Comparison of ENCODE assay signal across 12 cellular contexts in the genomic region with DNA sequence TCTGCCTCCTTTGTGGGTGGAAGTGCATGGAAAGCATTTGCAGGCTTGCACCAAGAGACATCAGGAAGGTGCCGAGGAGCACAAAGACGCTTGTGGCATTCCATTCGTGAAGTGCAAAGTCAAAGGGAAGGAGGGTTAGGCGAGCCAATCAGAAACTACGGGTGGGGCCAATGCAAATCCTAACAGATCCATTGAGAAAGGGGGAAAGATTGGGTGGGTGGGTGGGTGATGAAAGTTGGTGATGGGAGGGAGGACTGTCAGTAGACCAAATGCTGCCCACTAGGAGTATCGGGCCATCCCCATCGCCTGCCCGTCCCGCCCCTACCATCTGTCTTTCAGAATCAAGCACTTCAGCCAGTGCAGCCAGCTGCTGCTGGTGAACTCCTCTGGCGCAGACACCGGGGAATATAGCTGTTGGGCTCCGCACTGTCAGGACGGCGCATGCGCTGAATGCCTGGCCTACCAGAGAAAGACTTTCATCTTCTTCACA. TPM values are rescaled to one million over a fixed set of nuclear protein-coding genes. Genes with fewer than 3 reads are reported as not detected.
A peak's percentile ranks its signal among the peaks of the same experiment; 100 is the strongest.
DNase-seq lines count a peak whose midpoint lies in the region; ATAC-seq and TF ChIP-seq lines count a peak whose summit lies in the region.
"Had no signal": no experiment of that assay in that cellular context is flagged by ENCODE, and none has a peak within 500 bp of the region (broad histone marks: within the 10 kb centered on the region; RNA-seq: fewer than 3 reads in every experiment).

No MANE protein-coding gene starts in this region.

- BruUV-seq in Calu3 (replicated peaks; lab: Mats Ljungman, UMichigan), result no TSS peak

- H3K27me3 ChIP-seq in CD8-positive, alpha-beta T cell (ENCODE audit: insufficient read depth, low read length), result no peaks in the 10 kb centered on the region
- H3K27me3 ChIP-seq in gastroesophageal sphincter, result no peaks in the 10 kb centered on the region
- no peaks in the 10 kb centered on the region for H3K27me3 ChIP-seq in rectal smooth muscle tissue (ENCODE audit: control insufficient read depth, insufficient read depth, low read length)

- POLR2A ChIA-PET in CD8-positive, alpha-beta T cell (lab: Charles Lee), result no interaction called here

- H3K36me3 ChIP-seq in CD8-positive, alpha-beta T cell (ENCODE audit: insufficient read depth, low read length), result peaks cover 4% of the 10 kb centered on the region
- H3K36me3 ChIP-seq in gastroesophageal sphincter, result peaks cover 0 to 24% of the 10 kb centered on the region in 2 donors
- H3K36me3 ChIP-seq in rectal smooth muscle tissue (ENCODE audit: control insufficient read depth, insufficient read depth, low read length), result no peaks in the 10 kb centered on the region

- no peak overlapping the region for H3K27ac ChIP-seq in CD8-positive, alpha-beta T cell (ENCODE audit: low read depth, low read length)
- peak overlapping the region in 3 of 4 donors; percentile 26 to 66 (median 60) for H3K27ac ChIP-seq in gastroesophageal sphincter
- peak overlapping the region; percentile 45 for H3K27ac ChIP-seq in rectal smooth muscle tissue (ENCODE audit: low read depth, low read length)

- TF ChIP-seq POLR2A in gastroesophageal sphincter (IDR thresholded peaks at IDR 0.05), result no peak

- intact Hi-C loops in CD8-positive, alpha-beta T cell (cut with DNase I, micrococcal nuclease), result no loop called here
- intact Hi-C loops in Calu3 (cut with micrococcal nuclease; ENCODE audit: unreplicated experiment), result no loop called here
- intact Hi-C loops in activated CD4-positive, alpha-beta T cell treated with anti-CD3 and anti-CD28 coated beads, Interleukin-2, amount 10 ng/mL, durations not matched to agents 24 days and 14 days (cut with micrococcal nuclease), result no loop called here

- no peaks in the 10 kb centered on the region for H3K9me3 ChIP-seq in CD8-positive, alpha-beta T cell (ENCODE audit: low read length)
- H3K9me3 ChIP-seq in gastroesophageal sphincter, result no peaks in the 10 kb centered on the region

- WGBS in gastroesophageal sphincter (ENCODE audit: low coverage in 1 of 2), 2 donors, result 63 to 77% methylated on average over 3 to 11 of the region's 15 CpGs

- peaks cover 25% of the 10 kb centered on the region for H3K36me3 Mint-ChIP-seq in CD8-positive, alpha-beta T cell
- no peaks in the 10 kb centered on the region for H3K36me3 Mint-ChIP-seq in Calu3 (ENCODE audit: insufficient read depth, unreplicated experiment)
- peaks cover 19% of the 10 kb centered on the region for H3K36me3 Mint-ChIP-seq in activated CD4-positive, alpha-beta T cell treated with anti-CD3 and anti-CD28 coated beads, Interleukin-2, amount 10 ng/mL, durations not matched to agents 24 days and 14 days (ENCODE audit: low read depth)

- no peak for TF ChIP-seq CTCF in CD8-positive, alpha-beta T cell (IDR thresholded peaks at IDR 0.05)
- no peak for TF ChIP-seq CTCF in gastroesophageal sphincter (IDR thresholded peaks at IDR 0.05)
- no peak for TF ChIP-seq CTCF in Calu3 (IDR thresholded peaks at IDR 0.05; ENCODE audit: unreplicated experiment)

- H3K4me3 Mint-ChIP-seq in CD8-positive, alpha-beta T cell, result no peak overlapping the region
- H3K4me3 Mint-ChIP-seq in Calu3 (ENCODE audit: low read depth, unreplicated experiment), result no peak overlapping the region
- no peak overlapping the region for H3K4me3 Mint-ChIP-seq in activated CD4-positive, alpha-beta T cell treated with anti-CD3 and anti-CD28 coated beads, Interleukin-2, amount 10 ng/mL, durations not matched to agents 24 days and 14 days
- H3K4me3 Mint-ChIP-seq: activated CD8-positive, alpha-beta T cell treated with anti-CD3 and anti-CD28 coated beads, Interleukin-2, amount 10 ng/mL, durations not matched to agents 7 days and 5 days; CD14-positive monocyte had no signal

- H3K9me3 Mint-ChIP-seq in CD8-positive, alpha-beta T cell, result no peaks in the 10 kb centered on the region
- H3K9me3 Mint-ChIP-seq in Calu3 (ENCODE audit: low read depth, unreplicated experiment), result no peaks in the 10 kb centered on the region
- H3K9me3 Mint-ChIP-seq in activated CD4-positive, alpha-beta T cell treated with anti-CD3 and anti-CD28 coated beads, Interleukin-2, amount 10 ng/mL, durations not matched to agents 24 days and 14 days, result peaks cover 4% of the 10 kb centered on the region
- H3K9me3 Mint-ChIP-seq: CD14-positive monocyte had no signal

- peak in 1 of 7 experiments; percentile 34 for DNase-seq in CD8-positive, alpha-beta T cell
- DNase-seq in NCI-H2171 (lab: John Stamatoyannopoulos, UW) (peak; percentile 74), GM19238 (ENCODE audit: insufficient read length, low spot score) (no peak), Calu3 (no peak)
- no peak for DNase-seq in activated CD4-positive, alpha-beta T cell treated with anti-CD3 and anti-CD28 coated beads, Interleukin-2, amount 10 ng/mL, durations not matched to agents 24 days and 14 days
- DNase-seq in activated CD4-positive, alpha-beta T cell treated with anti-CD3 and anti-CD28 coated beads, Interleukin-2, amount 50 U/mL, for 4 hours, result no peak
- DNase-seq: activated CD8-positive, alpha-beta T cell treated with anti-CD3 and anti-CD28 coated beads, Interleukin-2, amount 10 ng/mL, durations not matched to agents 7 days and 5 days; hypothalamus; T-helper 2 cell had no signal

- peaks cover 5% of the 10 kb centered on the region for H3K4me1 ChIP-seq in CD8-positive, alpha-beta T cell (ENCODE audit: insufficient read depth, low read length)
- H3K4me1 ChIP-seq in gastroesophageal sphincter (peaks cover 0 to 10% (median 6%) of the 10 kb centered on the region in 3 donors), rectal smooth muscle tissue (ENCODE audit: control insufficient read depth, insufficient read depth, low read length) (no peaks in the 10 kb centered on the region)

- H3K4me3 ChIP-seq in CD8-positive, alpha-beta T cell (ENCODE audit: low read depth, low read length), result no peak overlapping the region
- H3K4me3 ChIP-seq in gastroesophageal sphincter, result peak overlapping the region in 1 of 2 donors; percentile 25
- H3K4me3 ChIP-seq in rectal smooth muscle tissue (ENCODE audit: low read length), result peak overlapping the region; percentile 15

- CTCF ChIA-PET in CD8-positive, alpha-beta T cell (lab: Charles Lee), result interaction anchor here (1.1 to 1.2 kb wide), 2 partner anchors 11 to 39 kb away, joined by 3 to 5 read pairs; no protein-coding TSS in a partner anchor
- CTCF ChIA-PET in Calu3 (lab: Charles Lee), result interaction anchor here (1.0 kb wide), 1 partner anchor 10 kb away, joined by 3 read pairs; no protein-coding TSS in a partner anchor

- no peak for TF ChIP-seq EP300 in gastroesophageal sphincter (IDR thresholded peaks at IDR 0.05)

- no peak overlapping the region for H3K9ac ChIP-seq in rectal smooth muscle tissue (ENCODE audit: low read length)

- peak overlapping the region; percentile 73 for H3K27ac Mint-ChIP-seq in CD8-positive, alpha-beta T cell
- H3K27ac Mint-ChIP-seq in Calu3 (ENCODE audit: unreplicated experiment), result no peak overlapping the region
- H3K27ac Mint-ChIP-seq in activated CD4-positive, alpha-beta T cell treated with anti-CD3 and anti-CD28 coated beads, Interleukin-2, amount 10 ng/mL, durations not matched to agents 24 days and 14 days, result no peak overlapping the region
- H3K27ac Mint-ChIP-seq: activated CD8-positive, alpha-beta T cell treated with anti-CD3 and anti-CD28 coated beads, Interleukin-2, amount 10 ng/mL, durations not matched to agents 7 days and 5 days; CD14-positive monocyte had no signal

- H3K27me3 Mint-ChIP-seq in CD8-positive, alpha-beta T cell (ENCODE audit: low read depth), result no peaks in the 10 kb centered on the region
- H3K27me3 Mint-ChIP-seq in Calu3 (ENCODE audit: unreplicated experiment), result peaks cover 64% of the 10 kb centered on the region
- H3K27me3 Mint-ChIP-seq in activated CD4-positive, alpha-beta T cell treated with anti-CD3 and anti-CD28 coated beads, Interleukin-2, amount 10 ng/mL, durations not matched to agents 24 days and 14 days, result no peaks in the 10 kb centered on the region

- H3K4me1 Mint-ChIP-seq in CD8-positive, alpha-beta T cell (ENCODE audit: low read depth), result peaks cover 33% of the 10 kb centered on the region
- no peaks in the 10 kb centered on the region for H3K4me1 Mint-ChIP-seq in Calu3 (ENCODE audit: low read depth, unreplicated experiment)
- peaks cover 10% of the 10 kb centered on the region for H3K4me1 Mint-ChIP-seq in activated CD4-positive, alpha-beta T cell treated with anti-CD3 and anti-CD28 coated beads, Interleukin-2, amount 10 ng/mL, durations not matched to agents 24 days and 14 days

- no peak for ATAC-seq in CD8-positive, alpha-beta T cell
- peak; percentile 46 for ATAC-seq in gastroesophageal sphincter
- ATAC-seq: activated CD8-positive, alpha-beta T cell treated with anti-CD3 and anti-CD28 coated beads, Interleukin-2, amount 10 ng/mL, durations not matched to agents 7 days and 5 days had no signal

RNA-seq across cellular contexts. Expression of a gene that starts 17.1 kb away (rescaled TPM):
- 10 to 100 TPM; 83.5 to 89.4 TPM for total RNA-seq in CD8-positive, alpha-beta T cell
- 100 to 1,000 TPM; 359 to 435 (median 375) TPM for total RNA-seq in gastroesophageal sphincter
- 12.5 and 16.4 TPM in 2 replicates for total RNA-seq in Calu3 (2022)
- total RNA-seq in activated CD4-positive, alpha-beta T cell treated with anti-CD3 and anti-CD28 coated beads, Interleukin-2, amount 10 ng/mL, durations not matched to agents 24 days and 14 days, result 314 and 315 TPM in 2 replicates

RNA-seq across cellular contexts. Expression of a gene that starts 49.2 kb away (rescaled TPM):
- total RNA-seq in CD8-positive, alpha-beta T cell, result 10 to 100 TPM; 96.3 to 98.5 TPM
- total RNA-seq in gastroesophageal sphincter (100 to 1,000 TPM; 204 to 317 (median 256) TPM), Calu3 (2022) (0.69 and 1.0 TPM in 2 replicates)
- total RNA-seq in activated CD4-positive, alpha-beta T cell treated with anti-CD3 and anti-CD28 coated beads, Interleukin-2, amount 10 ng/mL, durations not matched to agents 24 days and 14 days, result 22.7 and 23.2 TPM in 2 replicates

Comparison
In these comparisons a context has a peak if more than half of its experiments do, and no peak if none do; other contexts are left out.
1. RNA of a gene that starts 49.2 kb away (total RNA-seq): 204 to 317 TPM in gastroesophageal sphincter, 96.3 to 98.5 TPM in CD8-positive, alpha-beta T cell and 22.7 to 23.2 TPM in activated CD4-positive, alpha-beta T cell treated with anti-CD3 and anti-CD28 coated beads, Interleukin-2, amount 10 ng/mL, durations not matched to agents 24 days and 14 days; 0.69 to 1.0 TPM in Calu3; every median in the first group is over 10 times any median in the second.